In the genomic region with DNA sequence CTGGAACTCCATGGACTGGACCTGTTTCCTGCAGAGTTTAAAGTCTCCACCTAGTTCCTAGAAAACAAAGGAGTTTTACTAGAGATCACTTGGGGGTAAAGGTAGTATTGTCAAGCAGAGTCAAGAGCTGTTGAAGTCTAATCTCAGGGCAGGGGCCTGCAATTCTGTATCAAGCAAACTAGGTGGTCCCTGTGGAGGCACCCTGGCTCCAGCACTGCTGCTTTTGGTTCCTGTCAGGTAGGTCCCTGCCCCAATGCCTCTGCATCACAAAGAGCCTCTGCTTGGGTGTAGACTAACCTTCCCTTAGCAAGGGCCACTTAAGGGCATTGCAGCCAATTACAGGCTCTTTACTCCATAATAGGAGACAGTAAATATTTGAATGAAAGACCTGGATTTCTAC, we compare ENCODE assay signal across 19 cellular contexts. TPM values are rescaled to one million over a fixed set of nuclear protein-coding genes. Genes with fewer than 3 reads are reported as not detected.
DNase-seq lines count a peak whose midpoint lies in the region; ATAC-seq lines count a peak whose summit lies in the region.
"Had no signal": no experiment of that assay in that cellular context is flagged by ENCODE, and none has a peak within 500 bp of the region (broad histone marks: within the 10 kb centered on the region; RNA-seq: fewer than 3 reads in every experiment).

No MANE protein-coding gene starts in this region.

- H3K9me3 ChIP-seq in HUES64 (ENCODE audit: insufficient read depth, low read depth, low read length) (no peaks in the 10 kb centered on the region), Karpas-422 (ENCODE audit: low read length) (no peaks in the 10 kb centered on the region)
- H3K9me3 ChIP-seq: MG63 had no signal

- no peak overlapping the region for H3K9ac ChIP-seq in HUES64 (ENCODE audit: low read depth, low read length)
- H3K9ac ChIP-seq in Karpas-422 (ENCODE audit: low read length) = no peak overlapping the region

- H3K79me2 ChIP-seq in Karpas-422 (ENCODE audit: low read length) = no peaks in the 10 kb centered on the region

- H3K27ac Mint-ChIP-seq in activated naive CD4-positive, alpha-beta T cell treated with anti-CD3 and anti-CD28 coated beads, Interleukin-2, amount 50 U/mL, for 72 hours = peak overlapping the region; percentile 23 to 89
- peak overlapping the region; percentile 97 for H3K27ac Mint-ChIP-seq in activated naive CD8-positive, alpha-beta T cell treated with anti-CD3 and anti-CD28 coated beads for 36 hours
- H3K27ac Mint-ChIP-seq: CD8-positive, alpha-beta memory T cell; IgD-negative memory B cell had no signal

- ATAC-seq in activated naive CD4-positive, alpha-beta T cell treated with anti-CD3 and anti-CD28 coated beads, Interleukin-2, amount 50 U/mL, for 72 hours = no peak

- H3K9me2 ChIP-seq in Karpas-422 (replicated peaks; ENCODE audit: insufficient read depth, low read length) = no peaks in the 10 kb centered on the region

- H3K9me3 Mint-ChIP-seq in activated naive CD4-positive, alpha-beta T cell treated with anti-CD3 and anti-CD28 coated beads, Interleukin-2, amount 50 U/mL, for 72 hours = peaks cover 0 to 12% of the 10 kb centered on the region in 2 donors
- peaks cover 2% of the 10 kb centered on the region for H3K9me3 Mint-ChIP-seq in activated naive CD8-positive, alpha-beta T cell treated with anti-CD3 and anti-CD28 coated beads for 36 hours
- H3K9me3 Mint-ChIP-seq: CD8-positive, alpha-beta memory T cell; IgD-negative memory B cell had no signal

- H3K4me1 Mint-ChIP-seq in activated naive CD8-positive, alpha-beta T cell treated with anti-CD3 and anti-CD28 coated beads for 36 hours = peaks cover 64% of the 10 kb centered on the region

- no peak overlapping the region for H3K4me3 ChIP-seq in HUES64 (ENCODE audit: low read length)
- no peak overlapping the region for H3K4me3 ChIP-seq in Karpas-422 (ENCODE audit: low read length)
- H3K4me3 ChIP-seq: MG63 had no signal

- DNase-seq in activated naive CD4-positive, alpha-beta T cell treated with anti-CD3 and anti-CD28 coated beads, Interleukin-2, amount 50 U/mL, for 72 hours (ENCODE audit: low spot score in 2 of 2) = no peak
- DNase-seq in activated naive CD4-positive, alpha-beta T cell (lab: John Stamatoyannopoulos, UW) = no peak
- no peak for DNase-seq in activated naive CD8-positive, alpha-beta T cell treated with anti-CD3 and anti-CD28 coated beads for 36 hours
- DNase-seq in stimulated activated CD4-positive, alpha-beta T cell treated with anti-CD3 and anti-CD28 coated beads, Interleukin-2, amount 100 ng/mL, for 48 hours = no peak
- DNase-seq in activated gamma-delta T cell (lab: John Stamatoyannopoulos, UW) (no peak), Karpas-422 (no peak)
- DNase-seq: ACHN; C1 segment of cervical spinal cord; CD8-positive, alpha-beta memory T cell; Kasumi-1; MG63; NCI-H1092; NCI-H1694; NCI-H2081 treated with DMSO at 0.1 percent for 48 hours; NCI-H2227 treated with DMSO at 0.1 percent for 48 hours; NCI-H524 treated with DMSO at 0.1 percent for 48 hours had no signal

- H3K27ac ChIP-seq in HUES64 (ENCODE audit: low read depth, low read length) = peak overlapping the region; percentile 75; the same call in 1 of the 2 replicates
- no peak overlapping the region for H3K27ac ChIP-seq in Karpas-422 (ENCODE audit: low read length)

- H3K27me3 Mint-ChIP-seq in activated naive CD8-positive, alpha-beta T cell treated with anti-CD3 and anti-CD28 coated beads for 36 hours = no peaks in the 10 kb centered on the region
- H3K27me3 Mint-ChIP-seq: CD8-positive, alpha-beta memory T cell; IgD-negative memory B cell had no signal

- H3K4me1 ChIP-seq in HUES64 (ENCODE audit: insufficient read depth, low read length) (no peaks in the 10 kb centered on the region; the same call in 1 of the 2 replicates), Karpas-422 (ENCODE audit: low read length) (no peaks in the 10 kb centered on the region)

- no peak overlapping the region for H3K4me3 Mint-ChIP-seq in activated naive CD8-positive, alpha-beta T cell treated with anti-CD3 and anti-CD28 coated beads for 36 hours
- H3K4me3 Mint-ChIP-seq: CD8-positive, alpha-beta memory T cell; IgD-negative memory B cell had no signal

- no peaks in the 10 kb centered on the region for H4K20me1 ChIP-seq in Karpas-422 (ENCODE audit: insufficient read depth, low read depth, low read length)

- no peaks in the 10 kb centered on the region for H3K36me3 ChIP-seq in HUES64 (ENCODE audit: insufficient read depth, low read length)
- no peaks in the 10 kb centered on the region for H3K36me3 ChIP-seq in Karpas-422 (ENCODE audit: insufficient read depth, low read length)
- H3K36me3 ChIP-seq: MG63 had no signal

- no peak overlapping the region for H2AFZ ChIP-seq in Karpas-422 (ENCODE audit: low read length)

- H3K36me3 Mint-ChIP-seq in activated naive CD4-positive, alpha-beta T cell treated with anti-CD3 and anti-CD28 coated beads, Interleukin-2, amount 50 U/mL, for 72 hours = peaks cover 13 to 29% of the 10 kb centered on the region in 2 donors
- H3K36me3 Mint-ChIP-seq in activated naive CD8-positive, alpha-beta T cell treated with anti-CD3 and anti-CD28 coated beads for 36 hours = peaks cover 72% of the 10 kb centered on the region

- H3K4me2 ChIP-seq in Karpas-422 (ENCODE audit: low read depth, low read length, poor library complexity, severe bottlenecking) = no peak overlapping the region

- H3K27me3 ChIP-seq in HUES64 (ENCODE audit: insufficient read depth, low read length) (no peaks in the 10 kb centered on the region), Karpas-422 (ENCODE audit: low read length) (no peaks in the 10 kb centered on the region)
- H3K27me3 ChIP-seq: MG63 had no signal

RNA-seq across cellular contexts. Expression of a gene that starts 22.5 kb away (rescaled TPM):
- total RNA-seq in activated naive CD4-positive, alpha-beta T cell treated with anti-CD3 and anti-CD28 coated beads, Interleukin-2, amount 50 U/mL, for 72 hours = 10 to 100 TPM; 30.7 to 31.8 TPM
- polyA plus RNA-seq in HUES64 (2013, experiment 1 of 2) = 8.9 TPM
- polyA plus RNA-seq in HUES64 (2013, experiment 2 of 2) = 9.2 TPM
- 10 to 100 TPM; 29.7 to 30.1 TPM for total RNA-seq in activated naive CD8-positive, alpha-beta T cell treated with anti-CD3 and anti-CD28 coated beads for 36 hours
- total RNA-seq in Karpas-422 (2014; rRNA removed; shearing (Covaris generic); ENCODE audit: low replicate concordance) = 12.3 and 22.1 TPM in 2 replicates

RNA-seq across cellular contexts. Expression of a gene that starts 40.5 kb away (rescaled TPM):
- under 1 TPM in 1 of 2 donors, not detected in 1; 0.41 TPM for total RNA-seq in activated naive CD4-positive, alpha-beta T cell treated with anti-CD3 and anti-CD28 coated beads, Interleukin-2, amount 50 U/mL, for 72 hours
- 0.25 TPM for polyA plus RNA-seq in HUES64 (2013, experiment 1 of 2)
- not detected for polyA plus RNA-seq in HUES64 (2013, experiment 2 of 2)
- total RNA-seq in activated naive CD8-positive, alpha-beta T cell treated with anti-CD3 and anti-CD28 coated beads for 36 hours = not detected
- total RNA-seq in Karpas-422 (2014; rRNA removed; shearing (Covaris generic); ENCODE audit: low replicate concordance) = not detected in 2 replicates
- total RNA-seq: CD8-positive, alpha-beta memory T cell; H4 had no signal

RNA-seq across cellular contexts. Expression of a gene that starts 41.2 kb away (rescaled TPM):
- 1 to 10 TPM in 1 of 2 donors, under 1 TPM in 1; 0.76 to 4.1 TPM for total RNA-seq in activated naive CD4-positive, alpha-beta T cell treated with anti-CD3 and anti-CD28 coated beads, Interleukin-2, amount 50 U/mL, for 72 hours
- polyA plus RNA-seq in HUES64 (2013, experiment 1 of 2) = not detected
- polyA plus RNA-seq in HUES64 (2013, experiment 2 of 2) = 0.32 TPM
- under 1 TPM; 0.42 to 0.70 TPM for total RNA-seq in activated naive CD8-positive, alpha-beta T cell treated with anti-CD3 and anti-CD28 coated beads for 36 hours
- total RNA-seq in Karpas-422 (2014; rRNA removed; shearing (Covaris generic); ENCODE audit: low replicate concordance) = 1.6 TPM in 1 of 2 replicates, not detected in the other
